12 cellular contexts compared by ENCODE assay signal in genomic region chr19:17749912-17750317, GRCh38. TPM values are rescaled to one million over a fixed set of nuclear protein-coding genes. Genes with fewer than 3 reads are reported as not detected.
A peak's percentile ranks its signal among the peaks of the same experiment; 100 is the strongest.
DNase-seq lines count a peak whose midpoint lies in the region; ATAC-seq and TF ChIP-seq lines count a peak whose summit lies in the region.
"Had no signal": no experiment of that assay in that cellular context is flagged by ENCODE, and none has a peak within 500 bp of the region (broad histone marks: within the 10 kb centered on the region; RNA-seq: fewer than 3 reads in every experiment).

No MANE protein-coding gene starts in this region.

- no peaks in the 10 kb centered on the region for H3K27me3 ChIP-seq in effector memory CD4-positive, alpha-beta T cell (replicated peaks; ENCODE audit: control insufficient read depth, insufficient read depth, low read length, poor library complexity, severe bottlenecking)
- H3K27me3 ChIP-seq: body of pancreas had no signal

- peak; percentile 64 for DNase-seq in activated CD8-positive, alpha-beta T cell treated with anti-CD3 and anti-CD28 coated beads for 36 hours
- DNase-seq in effector memory CD4-positive, alpha-beta T cell = no peak
- DNase-seq in stimulated activated naive B cell treated with anti-CD40 and anti-IgM and Interleukin-4, amounts not matched to agents 10 μg/mL and 1 μg/mL and 100 μg/mL, for 72 hours = no peak
- DNase-seq in NCI-H2196 treated with DMSO at 0.1 percent for 48 hours (lab: John Stamatoyannopoulos, UW; ENCODE audit: unreplicated experiment) (no peak), NCI-H2107 (lab: John Stamatoyannopoulos, UW) (no peak), D341Med (ENCODE audit: low spot score) (no peak)
- DNase-seq: body of pancreas; GF-D8; mesendoderm; NK-92 treated with Interleukin-12 subunit alpha and Interleukin-12 subunit beta, amount 100 ng/mL, for 24 hours had no signal

- peaks cover 11% of the 10 kb centered on the region for H3K36me3 ChIP-seq in effector memory CD4-positive, alpha-beta T cell (ENCODE audit: control insufficient read depth, insufficient read depth, low read length)

- peak overlapping the region; percentile 88 to 94 (median 89) for H3K27ac Mint-ChIP-seq in IgD-negative memory B cell
- peak overlapping the region; percentile 92 for H3K27ac Mint-ChIP-seq in activated CD8-positive, alpha-beta T cell treated with anti-CD3 and anti-CD28 coated beads for 36 hours
- peak overlapping the region; percentile 74 for H3K27ac Mint-ChIP-seq in stimulated activated naive B cell treated with anti-CD40 and anti-IgM and Interleukin-4, amounts not matched to agents 10 μg/mL and 1 μg/mL and 100 μg/mL, for 72 hours

- H3K27me3 Mint-ChIP-seq in IgD-negative memory B cell = peaks cover under 1% of the 10 kb centered on the region
- H3K27me3 Mint-ChIP-seq in activated CD8-positive, alpha-beta T cell treated with anti-CD3 and anti-CD28 coated beads for 36 hours = no peaks in the 10 kb centered on the region
- no peaks in the 10 kb centered on the region for H3K27me3 Mint-ChIP-seq in stimulated activated naive B cell treated with anti-CD40 and anti-IgM and Interleukin-4, amounts not matched to agents 10 μg/mL and 1 μg/mL and 100 μg/mL, for 72 hours

- H3K36me3 Mint-ChIP-seq in IgD-negative memory B cell = peaks cover 2% of the 10 kb centered on the region
- peaks cover 15% of the 10 kb centered on the region for H3K36me3 Mint-ChIP-seq in activated CD8-positive, alpha-beta T cell treated with anti-CD3 and anti-CD28 coated beads for 36 hours (ENCODE audit: low read depth)
- peaks cover 16 to 22% of the 10 kb centered on the region in 2 donors for H3K36me3 Mint-ChIP-seq in stimulated activated naive B cell treated with anti-CD40 and anti-IgM and Interleukin-4, amounts not matched to agents 10 μg/mL and 1 μg/mL and 100 μg/mL, for 72 hours

- H3K9me3 ChIP-seq in effector memory CD4-positive, alpha-beta T cell (ENCODE audit: control insufficient read depth, low read length) = no peaks in the 10 kb centered on the region
- H3K9me3 ChIP-seq: body of pancreas had no signal

- H3K9me3 Mint-ChIP-seq in IgD-negative memory B cell = no peaks in the 10 kb centered on the region
- H3K9me3 Mint-ChIP-seq in activated CD8-positive, alpha-beta T cell treated with anti-CD3 and anti-CD28 coated beads for 36 hours = no peaks in the 10 kb centered on the region
- no peaks in the 10 kb centered on the region for H3K9me3 Mint-ChIP-seq in stimulated activated naive B cell treated with anti-CD40 and anti-IgM and Interleukin-4, amounts not matched to agents 10 μg/mL and 1 μg/mL and 100 μg/mL, for 72 hours

- peaks cover 44% of the 10 kb centered on the region for H3K4me1 ChIP-seq in effector memory CD4-positive, alpha-beta T cell (ENCODE audit: control insufficient read depth, insufficient read depth, low read length, poor library complexity, severe bottlenecking)

- CTCF ChIA-PET in activated CD8-positive, alpha-beta T cell treated with anti-CD3 and anti-CD28 coated beads for 36 hours (lab: Charles Lee) = no interaction called here

- H3K27ac ChIP-seq in effector memory CD4-positive, alpha-beta T cell (ENCODE audit: insufficient read depth, low read length, poor library complexity, severe bottlenecking) = peak overlapping the region; percentile 53
- H3K27ac ChIP-seq: body of pancreas had no signal

- POLR2A ChIA-PET in activated CD8-positive, alpha-beta T cell treated with anti-CD3 and anti-CD28 coated beads for 36 hours (lab: Charles Lee) = interaction anchor here (1.4 to 6.0 kb wide), 4 partner anchors 12 to 110 kb away, joined by 7 to 32 read pairs (median 12); partner anchors contain the start of genes JAK3 and RPL18A

- peak overlapping the region; percentile 76 to 95 (median 89) for H3K4me3 Mint-ChIP-seq in IgD-negative memory B cell
- H3K4me3 Mint-ChIP-seq in activated CD8-positive, alpha-beta T cell treated with anti-CD3 and anti-CD28 coated beads for 36 hours = peak overlapping the region; percentile 80
- peak overlapping the region; percentile 74 to 87 for H3K4me3 Mint-ChIP-seq in stimulated activated naive B cell treated with anti-CD40 and anti-IgM and Interleukin-4, amounts not matched to agents 10 μg/mL and 1 μg/mL and 100 μg/mL, for 72 hours

- TF ChIP-seq CTCF in activated CD8-positive, alpha-beta T cell treated with anti-CD3 and anti-CD28 coated beads for 36 hours (IDR thresholded peaks at IDR 0.05) = no peak

- intact Hi-C loops in activated CD8-positive, alpha-beta T cell treated with anti-CD3 and anti-CD28 coated beads for 36 hours (cut with micrococcal nuclease) = no loop called here

- H3K4me3 ChIP-seq in effector memory CD4-positive, alpha-beta T cell (ENCODE audit: insufficient read depth, low read depth, low read length, poor library complexity, severe bottlenecking) = peak overlapping the region; percentile 56
- H3K4me3 ChIP-seq: body of pancreas had no signal

- ATAC-seq in activated CD8-positive, alpha-beta T cell treated with anti-CD3 and anti-CD28 coated beads for 36 hours = no peak
- no peak for ATAC-seq in stimulated activated naive B cell treated with anti-CD40 and anti-IgM and Interleukin-4, amounts not matched to agents 10 μg/mL and 1 μg/mL and 100 μg/mL, for 72 hours (replicated peaks)
- ATAC-seq: body of pancreas had no signal

- H3K4me1 Mint-ChIP-seq in IgD-negative memory B cell = peaks cover 30 to 42% (median 41%) of the 10 kb centered on the region in 3 donors
- peaks cover 46% of the 10 kb centered on the region for H3K4me1 Mint-ChIP-seq in activated CD8-positive, alpha-beta T cell treated with anti-CD3 and anti-CD28 coated beads for 36 hours (ENCODE audit: low read depth)
- peaks cover 47 to 69% of the 10 kb centered on the region in 2 donors for H3K4me1 Mint-ChIP-seq in stimulated activated naive B cell treated with anti-CD40 and anti-IgM and Interleukin-4, amounts not matched to agents 10 μg/mL and 1 μg/mL and 100 μg/mL, for 72 hours

RNA-seq across cellular contexts. Expression of gene FCHO1, which starts 1.4 kb away (rescaled TPM):
- 42.4 TPM for polyA plus RNA-seq in IgD-negative memory B cell
- 10 to 100 TPM; 36.9 to 38.3 TPM for total RNA-seq in activated CD8-positive, alpha-beta T cell treated with anti-CD3 and anti-CD28 coated beads for 36 hours

RNA-seq across cellular contexts. Expression of gene MAP1S, which starts 30.6 kb away (rescaled TPM):
- 50.3 TPM for polyA plus RNA-seq in IgD-negative memory B cell
- total RNA-seq in activated CD8-positive, alpha-beta T cell treated with anti-CD3 and anti-CD28 coated beads for 36 hours = 10 to 100 TPM; 53.8 to 54.7 TPM

RNA-seq across cellular contexts. Expression of gene B3GNT3, which starts 45.0 kb away (rescaled TPM):
- not detected for polyA plus RNA-seq in IgD-negative memory B cell
- total RNA-seq in activated CD8-positive, alpha-beta T cell treated with anti-CD3 and anti-CD28 coated beads for 36 hours = under 1 TPM in 1 of 2 experiments, not detected in 1; 0.20 TPM
- total RNA-seq: skeletal muscle tissue had no signal
